In the genomic region with DNA sequence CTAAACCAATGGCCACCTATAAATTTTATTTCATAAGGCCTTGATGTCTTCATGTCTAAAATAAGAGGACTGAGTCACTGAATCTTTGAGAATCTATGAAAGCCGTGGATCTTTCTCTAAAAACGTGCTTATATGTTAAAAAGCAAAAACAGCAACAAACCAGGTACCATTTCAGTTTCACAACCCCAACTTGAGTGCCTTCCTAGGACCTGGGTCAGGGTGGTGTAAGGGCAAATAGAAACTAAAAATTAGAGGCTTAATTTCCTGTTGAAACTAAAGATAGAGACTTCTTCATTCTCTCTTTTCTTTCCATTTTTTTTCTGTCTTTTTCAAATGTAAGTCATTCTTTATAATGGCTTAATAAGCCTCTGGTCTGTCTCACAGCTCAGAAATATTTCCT, we compare ENCODE assay signal across 35 cellular contexts. TPM values are rescaled to one million over a fixed set of nuclear protein-coding genes. Genes with fewer than 3 reads are reported as not detected.
"Had no signal": no experiment of that assay in that cellular context is flagged by ENCODE, and none has a peak within 500 bp of the region (broad histone marks: within the 10 kb centered on the region; RNA-seq: fewer than 3 reads in every experiment).

No MANE protein-coding gene starts in this region.

- H3K36me3 ChIP-seq: MG63 had no signal

- H3K4me2 ChIP-seq: KMS-11 had no signal

- DNase-seq: Karpas-422, Kasumi-1, KG1, MG63, MV-4-11, NCI-H1048, NCI-H1092, NCI-H1092 treated with DMSO at 0.1 percent for 48 hours, NCI-H1105, NCI-H1105 treated with DMSO at 0.1 percent for 48 hours, NCI-H1417, NCI-H1417 treated with DMSO at 0.1 percent for 48 hours, NCI-H1436, NCI-H146, NCI-H1694, NCI-H1694 treated with DMSO at 0.1 percent for 48 hours, NCI-H187, NCI-H187 treated with DMSO at 0.1 percent for 48 hours, NCI-H1930, NCI-H2029, NCI-H2029 treated with DMSO at 0.1 percent for 48 hours, NCI-H2081, NCI-H2081 treated with DMSO at 0.1 percent for 48 hours, NCI-H2107, NCI-H2171, NCI-H2171 treated with DMSO at 0.1 percent for 48 hours, NCI-H2227 treated with DMSO at 0.1 percent for 48 hours, NCI-H226, NCI-H345, NCI-H446, NCI-H446 treated with DMSO at 0.1 percent for 48 hours, NCI-H510A, NCI-H510A treated with DMSO at 0.1 percent for 48 hours had no signal

- H3K9ac ChIP-seq: KMS-11 had no signal

- H3K27ac ChIP-seq: KMS-11 had no signal

- H3K9me3 ChIP-seq: MG63 had no signal

- H3K4me3 ChIP-seq: MG63 had no signal

RNA-seq across cellular contexts. Expression of a gene that starts 27.2 kb away (rescaled TPM):
- total RNA-seq: NCI-H460 had no signal
